In the genomic region with DNA sequence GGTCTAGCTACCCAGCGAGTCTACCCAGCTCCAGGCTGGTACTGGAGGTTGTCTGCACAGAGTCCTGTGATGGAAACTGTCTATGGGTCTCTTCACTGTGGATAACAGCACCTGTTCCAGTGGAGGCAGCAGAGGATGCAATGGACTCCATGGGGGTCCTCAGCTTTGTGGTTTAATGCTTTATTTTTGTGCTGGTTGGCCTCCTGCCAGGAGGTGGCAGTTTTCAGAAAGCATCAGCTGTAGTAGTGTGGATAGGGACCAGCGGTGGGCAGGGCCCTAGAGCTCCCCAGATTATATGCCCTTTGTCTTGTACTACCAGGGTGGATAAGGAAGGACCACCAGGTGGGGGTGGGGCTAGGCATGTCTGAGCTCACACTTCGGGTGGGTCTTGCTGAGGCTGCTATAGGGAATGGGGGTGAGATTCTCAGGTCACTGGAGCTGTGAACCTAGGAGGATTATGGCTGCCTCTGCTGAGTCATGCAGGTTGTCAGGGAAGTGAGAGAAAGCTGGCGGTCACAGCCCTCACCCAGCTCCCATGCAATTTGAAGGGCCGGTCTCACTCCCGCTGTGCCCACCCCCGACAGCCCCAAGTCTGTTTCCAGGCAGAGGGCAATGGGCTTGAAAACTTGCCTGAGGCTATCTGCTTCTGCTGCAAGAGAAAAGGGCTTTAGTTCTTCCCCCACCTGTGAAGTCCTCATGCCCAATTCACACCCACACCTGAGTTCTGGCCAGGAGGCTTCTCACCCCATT, we compare ENCODE assay signal across 1 cellular context.
TF ChIP-seq lines count a peak whose summit lies in the region.

No MANE protein-coding gene starts in this region.

TF ChIP-seq in H1, 55 proteins besides CTCF, POLR2A, EP300 and RAD21 (continued from another document):
- TF ChIP-seq CHD7 (IDR thresholded peaks at IDR 0.05; ENCODE audit: insufficient replicate concordance, low read length) (no peak), SP2 (IDR thresholded peaks at IDR 0.05; ENCODE audit: low read length) (no peak), SP4 (IDR thresholded peaks at IDR 0.05; ENCODE audit: low read length) (no peak), CHD2 (IDR thresholded peaks at IDR 0.05; ENCODE audit: low read length) (no peak), MAFK (IDR thresholded peaks at IDR 0.05; ENCODE audit: low read depth, low read length) (no peak), POLR2AphosphoS5 (IDR thresholded peaks at IDR 0.05; ENCODE audit: low read depth, low read length) (no peak), RXRA (IDR thresholded peaks at IDR 0.05; ENCODE audit: insufficient read depth, low read depth, low read length) (no peak), RBBP5 (IDR thresholded peaks at IDR 0.05; ENCODE audit: borderline replicate concordance, low read depth, low read length) (no peak), EZH2 (IDR thresholded peaks at IDR 0.05; ENCODE audit: low read depth, low read length, severe bottlenecking) (no peak), CBX5 (IDR thresholded peaks at IDR 0.05; ENCODE audit: low read depth, low read length) (no peak), TEAD4 (IDR thresholded peaks at IDR 0.05; ENCODE audit: low read depth, low read length) (no peak), TAF1 (IDR thresholded peaks at IDR 0.05; ENCODE audit: low read depth, low read length) (no peak), TAF7 (optimal IDR thresholded peaks at IDR 0.05; ENCODE audit: borderline replicate concordance, low read depth, low read length) (no peak)
- TF ChIP-seq, protein P1, sequence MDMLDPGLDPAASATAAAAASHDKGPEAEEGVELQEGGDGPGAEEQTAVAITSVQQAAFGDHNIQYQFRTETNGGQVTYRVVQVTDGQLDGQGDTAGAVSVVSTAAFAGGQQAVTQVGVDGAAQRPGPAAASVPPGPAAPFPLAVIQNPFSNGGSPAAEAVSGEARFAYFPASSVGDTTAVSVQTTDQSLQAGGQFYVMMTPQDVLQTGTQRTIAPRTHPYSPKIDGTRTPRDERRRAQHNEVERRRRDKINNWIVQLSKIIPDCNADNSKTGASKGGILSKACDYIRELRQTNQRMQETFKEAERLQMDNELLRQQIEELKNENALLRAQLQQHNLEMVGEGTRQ (IDR thresholded peaks at IDR 0.05; ENCODE audit: low read length), result no peak
TF ChIP-seq in H1: peak in this region for 0.
